14 cellular contexts compared by ENCODE assay signal in genomic region chr22:45754822-45755221, GRCh38.
DNase-seq lines count a peak whose midpoint lies in the region; ATAC-seq and TF ChIP-seq lines count a peak whose summit lies in the region.
"Had no signal": no experiment of that assay in that cellular context is flagged by ENCODE, and none has a peak within 500 bp of the region (broad histone marks: within the 10 kb centered on the region; RNA-seq: fewer than 3 reads in every experiment).

No MANE protein-coding gene starts in this region.

- POLR2A ChIA-PET in HEK293 (lab: Yijun Ruan, JAX): no interaction called here

- no peak overlapping the region for H3K4me3 Mint-ChIP-seq in mesothelial cell of epicardium

- no peaks in the 10 kb centered on the region for H3K27me3 Mint-ChIP-seq in mesothelial cell of epicardium (ENCODE audit: low read depth)

- H3K4me3 ChIP-seq in AG10803 (ENCODE audit: low read length) (no peak overlapping the region), HEK293 (ENCODE audit: low read depth, low read length) (no peak overlapping the region)
- H3K4me3 ChIP-seq: SJSA1 had no signal

- ATAC-seq in GM19324 (IDR thresholded peaks at IDR 0.05; ENCODE audit: low FRiP score, unreplicated experiment): no peak

- DNase-seq in AG10803 (ENCODE audit: low read depth) (peak; percentile 27), dermis blood vessel endothelial cell (peak; percentile 13), mesothelial cell of epicardium (ENCODE audit: low spot score in 2 of 2, unreplicated experiment in 2 of 2) (no peak), Kasumi-1 (lab: John Stamatoyannopoulos, UW) (no peak), islet precursor cell (no peak)
- no peak for DNase-seq in activated CD4-positive, alpha-beta T cell treated with anti-CD3 and anti-CD28 coated beads, Interleukin-2, amount 50 U/mL, for 48 hours
- DNase-seq: H7, NCI-H187, NCI-H526 treated with DMSO at 0.1 percent for 48 hours had no signal

- TF ChIP-seq CTCF in AG10803 (conservative IDR thresholded peaks at IDR 0.05; ENCODE audit: low read length) (no peak), HEK293 (tag by site-specific recombination; IDR thresholded peaks at IDR 0.05) (no peak), mesothelial cell of epicardium (IDR thresholded peaks at IDR 0.05; ENCODE audit: unreplicated experiment) (no peak)

- H3K27ac Mint-ChIP-seq in mesothelial cell of epicardium: peak overlapping the region; percentile 59

- peaks cover 5% of the 10 kb centered on the region; the same call in 1 of the 2 replicates for H3K4me1 ChIP-seq in HEK293 (ENCODE audit: control insufficient read depth, insufficient read depth, low read length)
- H3K4me1 ChIP-seq: SJSA1 had no signal

- no peak overlapping the region for H3K27ac ChIP-seq in HEK293 (ENCODE audit: extremely low read depth, low read depth, low read length)
- H3K27ac ChIP-seq: C4-2B, RWPE1, SJSA1 had no signal

- no peaks in the 10 kb centered on the region for H3K9me3 ChIP-seq in HEK293 (ENCODE audit: control insufficient read depth, insufficient read depth, low read depth, low read length)
- H3K9me3 ChIP-seq: SJSA1 had no signal

- H3K4me1 Mint-ChIP-seq in mesothelial cell of epicardium: peaks cover 56% of the 10 kb centered on the region

- peaks cover 3% of the 10 kb centered on the region for H3K9me3 Mint-ChIP-seq in mesothelial cell of epicardium

- H3K36me3 ChIP-seq in HEK293 (ENCODE audit: control insufficient read depth in 2 of 2, insufficient read depth in 1 of 2, low read length in 2 of 2): peaks cover 4 to 14% of the 10 kb centered on the region in 2 experiments

- peaks cover 13% of the 10 kb centered on the region for H3K36me3 Mint-ChIP-seq in mesothelial cell of epicardium

- CTCF ChIA-PET in HEK293 (lab: Yijun Ruan, JAX): no interaction called here

TF ChIP-seq in HEK293, 187 proteins besides CTCF, POLR2A, EP300 and RAD21:
- TF ChIP-seq ZNF510 (tag by site-specific recombination; IDR thresholded peaks at IDR 0.05; ENCODE audit: insufficient replicate concordance): no peak
- TF ChIP-seq HOXD13 (CRISPR knock-in tag; IDR thresholded peaks at IDR 0.05; ENCODE audit: borderline replicate concordance): no peak
- no peak for TF ChIP-seq ZNF202 (tag by site-specific recombination; IDR thresholded peaks at IDR 0.05; ENCODE audit: borderline replicate concordance)
- TF ChIP-seq ZIC2 (tag by site-specific recombination; IDR thresholded peaks at IDR 0.05): no peak
- peak; percentile 65 for TF ChIP-seq SCRT2 (tag by site-specific recombination; IDR thresholded peaks at IDR 0.05)
- 0 out of 2 replicates have a peak, but pooled peaks have one; percentile 68 for TF ChIP-seq SCRT1 (tag by site-specific recombination; IDR thresholded peaks at IDR 0.05; ENCODE audit: borderline replicate concordance)
- no peak for TF ChIP-seq ZBTB1 (tag by site-specific recombination; IDR thresholded peaks at IDR 0.05)
- TF ChIP-seq ZNF830 (tag by site-specific recombination; IDR thresholded peaks at IDR 0.05; ENCODE audit: low read depth): no peak

Comparison
In these comparisons a context has a peak if more than half of its experiments do, and no peak if none do; other contexts are left out.
1. DNase-seq: peak in AG10803 (single experiment) and dermis blood vessel endothelial cell (single experiment); none in mesothelial cell of epicardium (0 of 2), Kasumi-1 (0 of 2), islet precursor cell (single experiment) and activated CD4-positive, alpha-beta T cell treated with anti-CD3 and anti-CD28 coated beads, Interleukin-2, amount 50 U/mL, for 48 hours (0 of 2).